In the genomic region with DNA sequence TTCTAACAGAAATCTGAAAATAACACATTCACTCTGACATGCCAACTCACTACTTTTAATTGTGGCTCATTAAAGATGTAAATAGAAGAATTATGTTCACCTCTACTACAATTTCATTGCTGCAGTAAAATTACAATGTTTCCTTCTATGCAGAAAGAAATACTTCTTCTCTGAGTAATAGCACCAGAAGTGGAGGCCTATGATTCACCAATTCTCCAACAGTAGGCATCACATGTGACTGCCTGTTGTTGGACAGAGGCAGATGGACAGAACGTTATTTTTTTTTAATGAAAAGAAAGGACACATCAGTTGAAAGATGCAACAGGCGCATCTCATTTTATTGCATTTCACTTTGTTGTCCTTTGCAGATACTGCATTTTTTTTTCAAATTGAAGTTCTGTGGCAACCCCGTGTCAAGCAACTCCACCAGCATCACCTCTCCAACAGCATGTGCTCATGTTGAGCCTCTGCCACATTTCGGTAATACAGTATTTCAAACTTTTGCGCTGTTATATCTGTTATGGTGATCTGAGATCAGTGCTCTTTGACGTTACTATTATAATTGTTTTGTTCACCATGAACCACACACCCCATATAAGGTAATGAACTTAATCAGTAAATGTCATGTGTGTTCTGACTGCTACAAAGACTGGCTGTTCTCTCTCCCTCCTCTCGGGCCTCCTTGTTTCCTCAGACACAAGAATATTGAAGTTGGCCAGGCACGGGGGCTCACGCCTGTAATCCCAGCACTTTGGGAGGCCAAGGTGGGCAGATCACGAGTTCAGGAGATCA, we compare ENCODE assay signal across 11 cellular contexts.
DNase-seq lines count a peak whose midpoint lies in the region; ATAC-seq and TF ChIP-seq lines count a peak whose summit lies in the region.
"Had no signal": no experiment of that assay in that cellular context is flagged by ENCODE, and none has a peak within 500 bp of the region (broad histone marks: within the 10 kb centered on the region; RNA-seq: fewer than 3 reads in every experiment).

No MANE protein-coding gene starts in this region.

- H3K27me3 ChIP-seq in fibroblast of lung (ENCODE audit: control insufficient read depth, insufficient read depth, low read length), result no peaks in the 10 kb centered on the region
- H3K27me3 ChIP-seq: esophagus squamous epithelium, transverse colon had no signal

- H3K4me2 ChIP-seq in fibroblast of lung (ENCODE audit: extremely low read depth, insufficient read depth, low read length), result no peak overlapping the region

- ATAC-seq in SK-N-SH treated with all-trans-retinoic acid at 6 μM for 48 hours (peak; percentile 94), GM18519 (IDR thresholded peaks at IDR 0.05; ENCODE audit: low FRiP score, unreplicated experiment) (no peak), HG03139 (IDR thresholded peaks at IDR 0.05; ENCODE audit: unreplicated experiment) (no peak)

- peaks cover 11% of the 10 kb centered on the region for H3K4me1 ChIP-seq in fibroblast of lung (ENCODE audit: control insufficient read depth, extremely low read depth, insufficient read depth, low read length)

- H3K9me3 ChIP-seq in fibroblast of lung (ENCODE audit: control insufficient read depth, insufficient read depth, low read depth, low read length), result no peaks in the 10 kb centered on the region
- H3K9me3 ChIP-seq: esophagus squamous epithelium, transverse colon had no signal

- no peak overlapping the region for H2AFZ ChIP-seq in fibroblast of lung (ENCODE audit: low read length)

- DNase-seq in HFF-Myc (ENCODE audit: extremely low read depth, low read depth) (peak; percentile 42), fibroblast of lung (ENCODE audit: low read depth in 2 of 2) (peak; percentile 78 to 91), smooth muscle cell of the brain vasculature (ENCODE audit: low read depth, low spot score) (peak; percentile 23), NCI-H345 treated with DMSO at 0.1 percent for 48 hours (lab: John Stamatoyannopoulos, UW; ENCODE audit: unreplicated experiment) (no peak)
- no peak for DNase-seq in NK-92 treated with Interleukin-12 subunit alpha and Interleukin-12 subunit beta, amount 100 ng/mL, for 24 hours (lab: John Stamatoyannopoulos, UW)
- DNase-seq: esophagus squamous epithelium; stimulated activated CD4-positive, alpha-beta T cell treated with anti-CD3 and anti-CD28 coated beads, Interleukin-2, amount 100 ng/mL, for 48 hours; transverse colon had no signal

- TF ChIP-seq CTCF in HFF-Myc (IDR thresholded peaks at IDR 0.05; ENCODE audit: low read depth, low read length, missing control alignments) (no peak), fibroblast of lung (conservative IDR thresholded peaks at IDR 0.05 in 1 of 2, IDR thresholded peaks at IDR 0.05 in 1 of 2; ENCODE audit: low read depth in 1 of 2, low read length in 2 of 2) (no peak)

- H3K79me2 ChIP-seq in fibroblast of lung (ENCODE audit: control insufficient read depth, insufficient read depth, low read length), result no peaks in the 10 kb centered on the region

- no peak overlapping the region for H3K9ac ChIP-seq in fibroblast of lung (ENCODE audit: insufficient read depth, low read length)

- H3K27ac ChIP-seq in fibroblast of lung (ENCODE audit: insufficient read depth, low read length), result no peak overlapping the region
- H3K27ac ChIP-seq: transverse colon had no signal

- peaks cover 3% of the 10 kb centered on the region for H3K36me3 ChIP-seq in fibroblast of lung (ENCODE audit: control insufficient read depth, insufficient read depth, low read length)
- H3K36me3 ChIP-seq: transverse colon had no signal

- H3K4me3 ChIP-seq in HFF-Myc (replicated peaks; ENCODE audit: low read depth, low read length), result no peak overlapping the region
- no peak overlapping the region for H3K4me3 ChIP-seq in fibroblast of lung (replicated peaks in 1 of 4; ENCODE audit: control extremely low read depth in 1 of 4, insufficient read depth in 1 of 4, low read depth in 3 of 4, low read length in 4 of 4)
- H3K4me3 ChIP-seq: esophagus squamous epithelium, transverse colon had no signal

- H4K20me1 ChIP-seq in fibroblast of lung (ENCODE audit: control insufficient read depth, extremely low read depth, insufficient read depth, low read length), result no peaks in the 10 kb centered on the region

TF ChIP-seq in SK-N-SH treated with all-trans-retinoic acid at 6 μM for 48 hours, 23 proteins besides CTCF, POLR2A, EP300 and RAD21:
- no peak for TF ChIP-seq ESRRG (CRISPR knock-in tag; IDR thresholded peaks at IDR 0.05)
- TF ChIP-seq, protein P1, sequence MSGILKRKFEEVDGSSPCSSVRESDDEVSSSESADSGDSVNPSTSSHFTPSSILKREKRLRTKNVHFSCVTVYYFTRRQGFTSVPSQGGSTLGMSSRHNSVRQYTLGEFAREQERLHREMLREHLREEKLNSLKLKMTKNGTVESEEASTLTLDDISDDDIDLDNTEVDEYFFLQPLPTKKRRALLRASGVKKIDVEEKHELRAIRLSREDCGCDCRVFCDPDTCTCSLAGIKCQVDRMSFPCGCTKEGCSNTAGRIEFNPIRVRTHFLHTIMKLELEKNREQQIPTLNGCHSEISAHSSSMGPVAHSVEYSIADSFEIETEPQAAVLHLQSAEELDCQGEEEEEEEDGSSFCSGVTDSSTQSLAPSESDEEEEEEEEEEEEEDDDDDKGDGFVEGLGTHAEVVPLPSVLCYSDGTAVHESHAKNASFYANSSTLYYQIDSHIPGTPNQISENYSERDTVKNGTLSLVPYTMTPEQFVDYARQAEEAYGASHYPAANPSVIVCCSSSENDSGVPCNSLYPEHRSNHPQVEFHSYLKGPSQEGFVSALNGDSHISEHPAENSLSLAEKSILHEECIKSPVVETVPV (CRISPR knock-in tag; IDR thresholded peaks at IDR 0.05), result no peak
- no peak for TF ChIP-seq BACH2 (CRISPR knock-in tag; IDR thresholded peaks at IDR 0.05; ENCODE audit: borderline replicate concordance)
- TF ChIP-seq ISL1 (CRISPR knock-in tag; IDR thresholded peaks at IDR 0.05), result 0 out of 2 replicates have a peak, but pooled peaks have one; percentile 24

Comparison
In these comparisons a context has a peak if more than half of its experiments do, and no peak if none do; other contexts are left out.
1. DNase-seq: peak in HFF-Myc (single experiment), fibroblast of lung (2 of 2) and smooth muscle cell of the brain vasculature (single experiment); none in NCI-H345 treated with DMSO at 0.1 percent for 48 hours (single experiment) and NK-92 treated with Interleukin-12 subunit alpha and Interleukin-12 subunit beta, amount 100 ng/mL, for 24 hours (single experiment).